In genomic region chr12:92158711-92159534, GRCh38 we compare ENCODE assay signal across 9 cellular contexts. TPM values are rescaled to one million over a fixed set of nuclear protein-coding genes. Genes with fewer than 3 reads are reported as not detected.
DNase-seq lines count a peak whose midpoint lies in the region; ATAC-seq lines count a peak whose summit lies in the region.
"Had no signal": no experiment of that assay in that cellular context is flagged by ENCODE, and none has a peak within 500 bp of the region (broad histone marks: within the 10 kb centered on the region; RNA-seq: fewer than 3 reads in every experiment).

No MANE protein-coding gene starts in this region.

- H3K36me3 ChIP-seq in mesendoderm (ENCODE audit: control insufficient read depth, insufficient read depth, low read length) = no peaks in the 10 kb centered on the region

- no peaks in the 10 kb centered on the region for H3K4me1 ChIP-seq in mesendoderm (ENCODE audit: control insufficient read depth, low read depth, low read length)

- intact Hi-C loops in sciatic nerve (cut with DNase I) = no loop called here

- H3K4me1 Mint-ChIP-seq in T-helper 17 cell = peaks cover 13% of the 10 kb centered on the region

- no peak overlapping the region for H3K23ac ChIP-seq in mesendoderm (ENCODE audit: low read length)

- no peak overlapping the region for H2BK15ac ChIP-seq in mesendoderm (replicated peaks; ENCODE audit: low read depth)

- H3K27me3 ChIP-seq in mesendoderm (ENCODE audit: insufficient read depth, low read length, poor library complexity) = no peaks in the 10 kb centered on the region

- H3K4me2 ChIP-seq in mesendoderm (ENCODE audit: low read length) = no peak overlapping the region

- H3K4ac ChIP-seq in mesendoderm (ENCODE audit: low read depth, low read length) = no peak overlapping the region

- no peak overlapping the region for H2AK5ac ChIP-seq in mesendoderm (ENCODE audit: low read length)

- no peaks in the 10 kb centered on the region for H3K36me3 Mint-ChIP-seq in T-helper 17 cell (ENCODE audit: low read depth)

- no peak overlapping the region for H3K27ac ChIP-seq in mesendoderm (ENCODE audit: low read depth, low read length)

- peak; percentile 76 for DNase-seq in SIG-M5 treated with dmso at 0.1 percent for 504 hours (lab: John Stamatoyannopoulos, UW; ENCODE audit: unreplicated experiment)
- DNase-seq in SIG-M5 (lab: John Stamatoyannopoulos, UW) = no peak
- no peak for DNase-seq in T-helper 17 cell
- DNase-seq in sciatic nerve (ENCODE audit: low spot score) = no peak
- no peak for DNase-seq in mesendoderm
- DNase-seq in NCI-H2227 (lab: John Stamatoyannopoulos, UW; ENCODE audit: unreplicated experiment) = no peak
- DNase-seq in amniotic stem cell (lab: John Stamatoyannopoulos, UW) = no peak

- H3K4me3 Mint-ChIP-seq in T-helper 17 cell = peak overlapping the region; percentile 45

- no peaks in the 10 kb centered on the region for H3K79me1 ChIP-seq in mesendoderm (ENCODE audit: low read length)

- H2BK120ac ChIP-seq in mesendoderm (ENCODE audit: low read depth, low read length) = no peak overlapping the region

- H3K27ac Mint-ChIP-seq in T-helper 17 cell = peak overlapping the region; percentile 84

- peak; percentile 55 for ATAC-seq in HG02678 (IDR thresholded peaks at IDR 0.05; ENCODE audit: unreplicated experiment)
- peak; percentile 55 for ATAC-seq in T-helper 17 cell
- ATAC-seq in sciatic nerve = peak; percentile 65
- ATAC-seq: HCT116 had no signal

- no peak overlapping the region for H2BK5ac ChIP-seq in mesendoderm (ENCODE audit: low read length)

- no peak overlapping the region for H3K56ac ChIP-seq in mesendoderm (ENCODE audit: low read length)

- H3K18ac ChIP-seq in mesendoderm (ENCODE audit: low read length) = no peak overlapping the region

- no peaks in the 10 kb centered on the region for H3K79me2 ChIP-seq in mesendoderm (ENCODE audit: control insufficient read depth, insufficient read depth, low read length)

- no peak overlapping the region for H4K5ac ChIP-seq in mesendoderm (ENCODE audit: low read length)

- no CpG with 5 or more reads among the region's 7 CpGs for WGBS in mesendoderm (ENCODE audit: extremely low coverage, insufficient coverage, low lambda C conversion rate)

- H3K9ac ChIP-seq in mesendoderm (ENCODE audit: low read length) = no peak overlapping the region

- no peaks in the 10 kb centered on the region for H3K9me3 ChIP-seq in T-helper 17 cell (ENCODE audit: control insufficient read depth, low read length, poor library complexity, severe bottlenecking)

- no peaks in the 10 kb centered on the region for H3K27me3 Mint-ChIP-seq in T-helper 17 cell

- no peak overlapping the region for H4K8ac ChIP-seq in mesendoderm (ENCODE audit: low read depth, low read length)

- H3K4me3 ChIP-seq in mesendoderm (ENCODE audit: low read length) = no peak overlapping the region

RNA-seq across cellular contexts. Expression of gene BTG1, which starts 13.3 kb away (rescaled TPM):
- total RNA-seq in T-helper 17 cell = 1,000 to 10,000 TPM; 1,109 to 1,137 TPM
- 144 TPM for total RNA-seq in sciatic nerve
- polyA plus RNA-seq in mesendoderm (2013, experiment 1 of 2) = 9.7 TPM
- 10.6 TPM for polyA plus RNA-seq in mesendoderm (2013, experiment 2 of 2)
